18 cellular contexts compared by ENCODE assay signal in the genomic region with DNA sequence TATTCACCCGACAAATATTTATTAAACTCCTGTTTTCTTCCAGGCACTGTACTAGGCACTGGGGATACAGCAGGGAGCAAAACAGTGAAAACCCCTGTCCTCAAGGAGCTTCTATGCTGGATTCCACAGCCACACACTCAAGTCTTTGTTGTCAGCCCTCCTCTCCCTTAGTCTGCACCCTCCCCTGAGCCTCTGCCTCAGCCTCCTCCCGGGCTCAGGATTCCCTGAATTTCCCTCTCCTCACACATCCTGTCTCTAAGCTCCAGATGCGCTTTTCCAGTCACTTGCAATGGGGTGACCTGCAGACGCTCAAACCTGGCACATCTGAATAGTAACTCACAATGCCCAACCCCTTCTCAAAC.
"Had no signal": no experiment of that assay in that cellular context is flagged by ENCODE, and none has a peak within 500 bp of the region (broad histone marks: within the 10 kb centered on the region; RNA-seq: fewer than 3 reads in every experiment).

No MANE protein-coding gene starts in this region.

- DNase-seq: activated CD4-positive, alpha-beta T cell treated with anti-CD3 and anti-CD28 coated beads, Interleukin-2, amount 50 U/mL, for 4 hours; activated naive CD4-positive, alpha-beta T cell; activated naive CD8-positive, alpha-beta T cell treated with anti-CD3 and anti-CD28 coated beads, Interleukin-2, amount 10 ng/mL, durations not matched to agents 7 days and 5 days; cerebellar nuclear complex; effector CD8-positive, alpha-beta T cell; kidney; mucosa of descending colon; naive B cell; posterior cingulate gyrus; stimulated activated CD4-positive, alpha-beta T cell treated with anti-CD3 and anti-CD28 coated beads, Interleukin-4, amount 100 ng/mL, for 4 hours; trophoblast cell had no signal

- H3K4me3 Mint-ChIP-seq: activated naive CD8-positive, alpha-beta T cell treated with anti-CD3 and anti-CD28 coated beads, Interleukin-2, amount 10 ng/mL, durations not matched to agents 7 days and 5 days; activated T-helper 1 cell treated with anti-CD3 and anti-CD28 coated beads, Interleukin-12 subunit alpha, Interleukin-12 subunit beta, Interleukin-2, Interleukin-4 antibody, amounts not matched to agents 30 ng/mL and 10 ng/mL and 1 ng/mL, durations not matched to agents 14 hours and 24 hours and 36 hours; dendritic cell treated with granulocyte-macrophage colony-stimulating factor and Interleukin-4, amounts not matched to agents 40 ng/mL and 50 ng/mL, for 4 days; stimulated activated memory B cell treated with anti-CD40 and anti-IgM and Interleukin-4, amounts not matched to agents 10 μg/mL and 1 μg/mL and 100 μg/mL, for 72 hours had no signal

- H3K4me3 ChIP-seq: ascending aorta, esophagus muscularis mucosa, left lung, mucosa of descending colon, spleen had no signal

- H3K9me3 ChIP-seq: ascending aorta, esophagus muscularis mucosa, left lung, mucosa of descending colon, spleen had no signal

- H3K27ac ChIP-seq: left lung had no signal

- H3K27me3 ChIP-seq: ascending aorta, esophagus muscularis mucosa had no signal

- H3K36me3 Mint-ChIP-seq: activated naive CD8-positive, alpha-beta T cell treated with anti-CD3 and anti-CD28 coated beads, Interleukin-2, amount 10 ng/mL, durations not matched to agents 7 days and 5 days; naive B cell; stimulated activated memory B cell treated with anti-CD40 and anti-IgM and Interleukin-4, amounts not matched to agents 10 μg/mL and 1 μg/mL and 100 μg/mL, for 72 hours had no signal

- H3K36me3 ChIP-seq: ascending aorta, esophagus muscularis mucosa, left lung, spleen had no signal

- H3K4me1 Mint-ChIP-seq: activated naive CD8-positive, alpha-beta T cell treated with anti-CD3 and anti-CD28 coated beads, Interleukin-2, amount 10 ng/mL, durations not matched to agents 7 days and 5 days had no signal

- H3K9me3 Mint-ChIP-seq: activated naive CD8-positive, alpha-beta T cell treated with anti-CD3 and anti-CD28 coated beads, Interleukin-2, amount 10 ng/mL, durations not matched to agents 7 days and 5 days; activated T-helper 1 cell treated with anti-CD3 and anti-CD28 coated beads, Interleukin-12 subunit alpha, Interleukin-12 subunit beta, Interleukin-2, Interleukin-4 antibody, amounts not matched to agents 30 ng/mL and 10 ng/mL and 1 ng/mL, durations not matched to agents 14 hours and 24 hours and 36 hours; dendritic cell treated with granulocyte-macrophage colony-stimulating factor and Interleukin-4, amounts not matched to agents 40 ng/mL and 50 ng/mL, for 4 days; naive B cell; stimulated activated memory B cell treated with anti-CD40 and anti-IgM and Interleukin-4, amounts not matched to agents 10 μg/mL and 1 μg/mL and 100 μg/mL, for 72 hours had no signal

- ATAC-seq: left lung; mucosa of descending colon; stimulated activated memory B cell treated with anti-CD40 and anti-IgM and Interleukin-4, amounts not matched to agents 10 μg/mL and 1 μg/mL and 100 μg/mL, for 72 hours had no signal

- H3K27ac Mint-ChIP-seq: activated naive CD8-positive, alpha-beta T cell treated with anti-CD3 and anti-CD28 coated beads, Interleukin-2, amount 10 ng/mL, durations not matched to agents 7 days and 5 days; activated T-helper 1 cell treated with anti-CD3 and anti-CD28 coated beads, Interleukin-12 subunit alpha, Interleukin-12 subunit beta, Interleukin-2, Interleukin-4 antibody, amounts not matched to agents 30 ng/mL and 10 ng/mL and 1 ng/mL, durations not matched to agents 14 hours and 24 hours and 36 hours; dendritic cell treated with granulocyte-macrophage colony-stimulating factor and Interleukin-4, amounts not matched to agents 40 ng/mL and 50 ng/mL, for 4 days; naive B cell; stimulated activated memory B cell treated with anti-CD40 and anti-IgM and Interleukin-4, amounts not matched to agents 10 μg/mL and 1 μg/mL and 100 μg/mL, for 72 hours had no signal
